Comparison of ENCODE assay signal across 21 cellular contexts in the genomic region with DNA sequence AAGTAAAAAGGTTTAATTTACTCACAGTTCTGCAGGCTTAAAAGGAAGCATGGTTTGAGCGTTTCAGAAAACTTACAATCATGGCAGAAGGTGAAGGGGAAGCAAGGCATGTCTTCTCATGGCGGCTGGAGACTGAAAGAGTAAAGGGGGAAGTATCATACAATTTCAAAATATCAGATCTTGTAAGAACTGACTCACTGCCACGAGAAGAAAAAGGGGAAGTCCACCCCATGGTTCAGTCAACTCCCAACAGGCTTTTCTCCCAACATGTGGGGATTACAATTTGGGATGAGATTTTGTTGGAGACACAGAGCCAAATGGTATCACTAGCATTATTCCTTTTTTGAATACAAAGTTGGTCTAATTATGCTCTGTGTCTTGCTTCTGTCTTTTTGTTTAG.
"Had no signal": no experiment of that assay in that cellular context is flagged by ENCODE, and none has a peak within 500 bp of the region (broad histone marks: within the 10 kb centered on the region; RNA-seq: fewer than 3 reads in every experiment).

No MANE protein-coding gene starts in this region.

- H3K4me3 ChIP-seq: body of pancreas, gastrocnemius medialis, heart right ventricle, psoas muscle, right lobe of liver, spleen had no signal

- H3K27me3 ChIP-seq: body of pancreas, gastrocnemius medialis, heart right ventricle, right lobe of liver, spleen had no signal

- H3K4me3 Mint-ChIP-seq: central memory CD8-positive, alpha-beta T cell; stimulated activated memory B cell treated with anti-CD40 and anti-IgM and Interleukin-4, amounts not matched to agents 10 μg/mL and 1 μg/mL and 100 μg/mL, for 72 hours; type B pancreatic cell had no signal

- DNase-seq: activated CD4-positive, alpha-beta T cell treated with anti-CD3 and anti-CD28 coated beads, Interleukin-2, amount 50 U/mL, for 1 hour; activated CD4-positive, CD25-positive, alpha-beta regulatory T cell; activated effector memory CD4-positive, alpha-beta T cell treated with anti-CD3 and anti-CD28 coated beads, Interleukin-2, amount 50 U/mL, for 16 hours; activated T-cell treated with anti-CD3 and anti-CD28 coated beads, Interleukin-2, amount 50 U/mL, for 1 hour; amniotic stem cell; body of pancreas; cortex of kidney; effector memory CD4-positive, alpha-beta T cell; gastrocnemius medialis; heart right ventricle; kidney glomerular epithelial cell; mesendoderm; psoas muscle; right lobe of liver; spleen; stimulated activated CD4-positive, alpha-beta T cell treated with anti-CD3 and anti-CD28 coated beads, Interleukin-1b, Interleukin-23, amount 100 ng/mL, for 48 hours; T1000 had no signal

- H3K27me3 Mint-ChIP-seq: central memory CD8-positive, alpha-beta T cell; stimulated activated memory B cell treated with anti-CD40 and anti-IgM and Interleukin-4, amounts not matched to agents 10 μg/mL and 1 μg/mL and 100 μg/mL, for 72 hours; type B pancreatic cell had no signal

- H3K27ac ChIP-seq: body of pancreas, gastrocnemius medialis, heart right ventricle, psoas muscle, right lobe of liver, spleen had no signal

- H3K4me1 ChIP-seq: body of pancreas, gastrocnemius medialis, heart right ventricle, psoas muscle, right lobe of liver, spleen had no signal

- H3K4me1 Mint-ChIP-seq: central memory CD8-positive, alpha-beta T cell; stimulated activated memory B cell treated with anti-CD40 and anti-IgM and Interleukin-4, amounts not matched to agents 10 μg/mL and 1 μg/mL and 100 μg/mL, for 72 hours had no signal

- H3K9me3 ChIP-seq: body of pancreas, gastrocnemius medialis, psoas muscle, right lobe of liver had no signal

- ATAC-seq: activated naive CD4-positive, alpha-beta T cell treated with anti-CD3 and anti-CD28 coated beads, Interleukin-2, amount 50 U/mL, for 72 hours; body of pancreas; gastrocnemius medialis; heart right ventricle; psoas muscle; right lobe of liver; stimulated activated memory B cell treated with anti-CD40 and anti-IgM and Interleukin-4, amounts not matched to agents 10 μg/mL and 1 μg/mL and 100 μg/mL, for 72 hours had no signal

- H3K36me3 Mint-ChIP-seq: stimulated activated memory B cell treated with anti-CD40 and anti-IgM and Interleukin-4, amounts not matched to agents 10 μg/mL and 1 μg/mL and 100 μg/mL, for 72 hours; type B pancreatic cell had no signal

- H3K9me3 Mint-ChIP-seq: type B pancreatic cell had no signal

- H3K27ac Mint-ChIP-seq: activated naive CD4-positive, alpha-beta T cell treated with anti-CD3 and anti-CD28 coated beads, Interleukin-2, amount 50 U/mL, for 72 hours; stimulated activated memory B cell treated with anti-CD40 and anti-IgM and Interleukin-4, amounts not matched to agents 10 μg/mL and 1 μg/mL and 100 μg/mL, for 72 hours; type B pancreatic cell had no signal

- H3K36me3 ChIP-seq: gastrocnemius medialis, heart right ventricle, right lobe of liver, spleen had no signal
